Comparison of ENCODE assay signal across 8 cellular contexts in genomic region chr12:57088442-57089258, GRCh38. TPM values are rescaled to one million over a fixed set of nuclear protein-coding genes. Genes with fewer than 3 reads are reported as not detected.
DNase-seq lines count a peak whose midpoint lies in the region; FAIRE-seq and TF ChIP-seq lines count a peak whose summit lies in the region.

NAB2 (plus strand) TSS chr12:57089114; CDS start chr12:57089272, 158 bp downstream.

- H3K27ac ChIP-seq in H1 (ENCODE audit: low read depth, low read length) (peak within 1 kb of the TSS; percentile 84), mesendoderm (ENCODE audit: low read depth, low read length) (peak within 1 kb of the TSS; percentile 97)

- FAIRE-seq in H1 (lab: Jason Lieb, UNC), result no peak

- H3K23ac ChIP-seq in H1 (ENCODE audit: insufficient read length), result no peak within 1 kb of the TSS
- H3K23ac ChIP-seq in mesendoderm (ENCODE audit: low read length), result peak within 1 kb of the TSS; percentile 90

- POLR2A ChIA-PET in H1 (lab: Charles Lee; ENCODE audit: partially characterized antibody), result interaction anchor here (0.6 to 16.5 kb wide), 13 partner anchors 9 to 371 kb away, joined by 3 to 352 read pairs (median 8); partner anchors contain the start of genes GLI1, LRP1, NEMP1 and SHMT2

- H3K56ac ChIP-seq in H1 (replicated peaks; ENCODE audit: insufficient read length, low read depth, low read length) (peak within 1 kb of the TSS; percentile 94), mesendoderm (ENCODE audit: low read length) (peak within 1 kb of the TSS; percentile 98)

- no peaks in the 10 kb centered on the region for H3K9me3 ChIP-seq in H1 (ENCODE audit: insufficient read depth in 2 of 2, low read depth in 1 of 2, low read length in 1 of 2)

- 0 out of 3 replicates have a peak, but pooled peaks of 1 of the 2 experiments have one; percentile 3 for TF ChIP-seq POLR2A in H1 (IDR thresholded peaks at IDR 0.05; ENCODE audit: control extremely low read depth in 1 of 2, low read depth in 2 of 2, low read length in 2 of 2)

- TF ChIP-seq RAD21 in H1 (IDR thresholded peaks at IDR 0.05 in 1 of 2, conservative IDR thresholded peaks at IDR 0.05 in 1 of 2; ENCODE audit: low read depth in 2 of 2, low read length in 2 of 2), result no peak

- H3K36me3 ChIP-seq in H1 (ENCODE audit: control insufficient read depth in 2 of 4, insufficient read depth in 4 of 4, low read length in 3 of 4) (peaks cover 8 to 16% (median 11%) of the 10 kb centered on the region in 4 experiments; a peak in 6 of 8 replicates), mesendoderm (ENCODE audit: control insufficient read depth, insufficient read depth, low read length) (peaks cover 6% of the 10 kb centered on the region)

- peak within 1 kb of the TSS; percentile 93 for H4K8ac ChIP-seq in H1 (ENCODE audit: extremely low read depth, insufficient read depth, low read length)
- no peak within 1 kb of the TSS for H4K8ac ChIP-seq in mesendoderm (ENCODE audit: low read depth, low read length)

- peak within 1 kb of the TSS; percentile 92 to 96 (median 93) for H3K4me3 ChIP-seq in H1 (ENCODE audit: extremely low read depth in 1 of 4, insufficient read depth in 2 of 4, low read depth in 3 of 4, low read length in 4 of 4)
- peak within 1 kb of the TSS; percentile 58 for H3K4me3 ChIP-seq in mesendoderm (ENCODE audit: low read length)

- H3K4me2 ChIP-seq in H1 (ENCODE audit: insufficient read depth in 1 of 2, low read depth in 2 of 2, low read length in 2 of 2) (peak within 1 kb of the TSS; percentile 81 to 91), mesendoderm (ENCODE audit: low read length) (peak within 1 kb of the TSS; percentile 96)

- H2BK5ac ChIP-seq in H1 (ENCODE audit: low read depth, low read length) (peak within 1 kb of the TSS; percentile 79), mesendoderm (ENCODE audit: low read length) (peak within 1 kb of the TSS; percentile 52)

- H3K79me1 ChIP-seq in H1 (ENCODE audit: low read depth, low read length) (peaks cover 4% of the 10 kb centered on the region; the same call in 1 of the 2 replicates), mesendoderm (ENCODE audit: low read length) (peaks cover 6% of the 10 kb centered on the region)

- peak within 1 kb of the TSS; percentile 98 for H3K4ac ChIP-seq in H1 (replicated peaks; ENCODE audit: insufficient read length, low read depth, low read length)
- H3K4ac ChIP-seq in mesendoderm (ENCODE audit: low read depth, low read length), result peak within 1 kb of the TSS; percentile 89

- H3K9ac ChIP-seq in H1 (replicated peaks in 1 of 4; ENCODE audit: extremely low read depth in 1 of 4, low read depth in 3 of 4, low read length in 3 of 4), result peak within 1 kb of the TSS; percentile 62 to 87 (median 74)
- peak within 1 kb of the TSS; percentile 94 for H3K9ac ChIP-seq in mesendoderm (ENCODE audit: low read length)

- H4K20me1 ChIP-seq in H1 (replicated peaks in 1 of 2; ENCODE audit: control insufficient read depth in 1 of 2, insufficient read depth in 2 of 2, low read length in 2 of 2), result peaks cover 2 to 11% of the 10 kb centered on the region in 2 experiments

- H2BK15ac ChIP-seq in H1 (ENCODE audit: low read length) (0 out of 2 replicates have a peak within 1 kb of the TSS, but pooled peaks have one; percentile 88), mesendoderm (replicated peaks; ENCODE audit: low read depth) (no peak within 1 kb of the TSS)

- peak within 1 kb of the TSS; percentile 90; the same call in 1 of the 2 replicates for H2BK20ac ChIP-seq in H1 (ENCODE audit: low read length)

- peaks cover 25% of the 10 kb centered on the region for H3K23me2 ChIP-seq in H1 (ENCODE audit: low read depth, low read length)

- peak; percentile 55 for DNase-seq in COLO668 (lab: John Stamatoyannopoulos, UW; ENCODE audit: unreplicated experiment)
- peak; percentile 95 for DNase-seq in GM20000 (ENCODE audit: low spot score)
- peak; percentile 94 for DNase-seq in HT-29 (ENCODE audit: low spot score)
- DNase-seq in NOMO-1 treated with dmso at 0.1 percent for 144 hours (lab: John Stamatoyannopoulos, UW; ENCODE audit: unreplicated experiment), result peak; percentile 93
- DNase-seq in activated CD8-positive, alpha-beta memory T cell treated with anti-CD3 and anti-CD28 coated beads for 4 hours (ENCODE audit: low read depth in 2 of 2), result peak; percentile 82 to 85
- DNase-seq in H1 (ENCODE audit: low read depth in 1 of 2, low spot score in 2 of 2), result peak in 1 of 2 experiments; percentile 87
- DNase-seq in mesendoderm, result peak; percentile 94
- DNase-seq in stimulated activated CD8-positive, alpha-beta memory T cell treated with anti-CD3 and anti-CD28 coated beads, Interleukin-12 subunit alpha, Interleukin-12 subunit beta, amount 100 ng/mL, for 24 hours (ENCODE audit: extremely low read depth), result peak; percentile 79

- H3K18ac ChIP-seq in H1 (ENCODE audit: extremely low read depth, low read length), result peak within 1 kb of the TSS; percentile 97
- H3K18ac ChIP-seq in mesendoderm (ENCODE audit: low read length), result peak within 1 kb of the TSS; percentile 80

- no peak for TF ChIP-seq EP300 in H1 (IDR thresholded peaks at IDR 0.05; ENCODE audit: borderline replicate concordance in 1 of 2, low read depth in 2 of 2, low read length in 2 of 2)

- H3K4me1 ChIP-seq in H1 (replicated peaks in 1 of 4; ENCODE audit: control insufficient read depth in 3 of 4, insufficient read depth in 4 of 4, low read length in 3 of 4), result peaks cover 0 to 24% (median 14%) of the 10 kb centered on the region in 4 experiments; a peak in 6 of 7 replicates
- peaks cover 7% of the 10 kb centered on the region for H3K4me1 ChIP-seq in mesendoderm (ENCODE audit: control insufficient read depth, low read depth, low read length)

- H3K79me2 ChIP-seq in H1 (ENCODE audit: control insufficient read depth in 1 of 2, insufficient read depth in 2 of 2, low read length in 2 of 2), result peaks cover 0 to 18% of the 10 kb centered on the region in 2 experiments; a peak in 1 of 4 replicates
- peaks cover 8% of the 10 kb centered on the region for H3K79me2 ChIP-seq in mesendoderm (ENCODE audit: control insufficient read depth, insufficient read depth, low read length)

- peak within 1 kb of the TSS; percentile 94 for H2BK12ac ChIP-seq in H1 (ENCODE audit: low read depth, low read length)

- H2AFZ ChIP-seq in H1 (ENCODE audit: low read length), result no peak within 1 kb of the TSS

- H3K27me3 ChIP-seq in H1 (replicated peaks in 1 of 4; ENCODE audit: control insufficient read depth in 3 of 4, extremely low read depth in 1 of 4, insufficient read depth in 3 of 4, low read length in 3 of 4) (no peaks in the 10 kb centered on the region), mesendoderm (ENCODE audit: insufficient read depth, low read length, poor library complexity) (no peaks in the 10 kb centered on the region)

- WGBS in H1 (ENCODE audit: extremely low coverage in 1 of 2, insufficient coverage in 1 of 2, insufficient read length in 1 of 2, insufficient replicate concordance in 2 of 2, low coverage in 1 of 2, low lambda C conversion rate in 2 of 2, missing lambda C conversion rate in 1 of 2), 2 experiments, result 2% methylated on average over 28 of the region's 85 CpGs; no CpG with 5 or more reads in 1 of the 2 experiments
- WGBS in mesendoderm (ENCODE audit: extremely low coverage, insufficient coverage, low lambda C conversion rate), result no CpG with 5 or more reads among the region's 85 CpGs

- H2BK120ac ChIP-seq in H1 (replicated peaks; ENCODE audit: low read depth, low read length) (peak within 1 kb of the TSS; percentile 94), mesendoderm (ENCODE audit: low read depth, low read length) (no peak within 1 kb of the TSS)

- H2AK5ac ChIP-seq in H1 (ENCODE audit: low read depth, low read length) (peak within 1 kb of the TSS; percentile 30; the same call in 1 of the 2 replicates), mesendoderm (ENCODE audit: low read length) (peak within 1 kb of the TSS; percentile 54)

- H3K14ac ChIP-seq in H1 (ENCODE audit: insufficient read length), result no peak within 1 kb of the TSS

- TF ChIP-seq CTCF in GM20000 (IDR thresholded peaks at IDR 0.05; ENCODE audit: extremely low read depth, missing control alignments), result no peak
- no peak for TF ChIP-seq CTCF in H1 (IDR thresholded peaks at IDR 0.05; ENCODE audit: control extremely low read depth in 1 of 3, insufficient read depth in 1 of 3, low read depth in 1 of 3, low read length in 3 of 3)

- H4K91ac ChIP-seq in H1 (replicated peaks; ENCODE audit: insufficient read length, low read length), result peak within 1 kb of the TSS; percentile 98

- H4K5ac ChIP-seq in H1 (ENCODE audit: insufficient read length, low read depth, low read length), result peak within 1 kb of the TSS; percentile 95
- no peak within 1 kb of the TSS for H4K5ac ChIP-seq in mesendoderm (ENCODE audit: low read length)

- CTCF ChIA-PET in H1 (lab: Charles Lee; ENCODE audit: partially characterized antibody), result interaction anchor here (1.6 to 14.0 kb wide), 4 partner anchors 9 to 84 kb away, joined by 3 to 325 read pairs (median 132); partner anchors contain the start of genes NEMP1 and STAT6

TF ChIP-seq in H1, 55 proteins besides CTCF, POLR2A, EP300 and RAD21 (continues in another document):
- TF ChIP-seq YY1 (IDR thresholded peaks at IDR 0.05; ENCODE audit: low read depth, low read length) (no peak), SRF (IDR thresholded peaks at IDR 0.05; ENCODE audit: low read depth, low read length) (no peak), MAFK (IDR thresholded peaks at IDR 0.05; ENCODE audit: low read depth, low read length) (no peak), TAF7 (optimal IDR thresholded peaks at IDR 0.05; ENCODE audit: borderline replicate concordance, low read depth, low read length) (no peak), HDAC2 (IDR thresholded peaks at IDR 0.05; ENCODE audit: borderline replicate concordance in 1 of 2, low read depth in 2 of 2, low read length in 2 of 2) (peak in 1 of 2 experiments; percentile 30; a peak in 1 of 4 replicates), TEAD4 (IDR thresholded peaks at IDR 0.05; ENCODE audit: low read depth, low read length) (no peak), EGR1 (IDR thresholded peaks at IDR 0.05; ENCODE audit: borderline replicate concordance, low read depth, low read length) (peak; percentile 86), TAF1 (IDR thresholded peaks at IDR 0.05; ENCODE audit: low read depth, low read length) (peak; percentile 40; the same call in 1 of the 2 replicates), CHD1 (IDR thresholded peaks at IDR 0.05; ENCODE audit: low read depth, low read length) (no peak)

RNA-seq across cellular contexts. Expression of gene NAB2, which starts in this region (rescaled TPM):
- total RNA-seq in HT-29 (2014; rRNA removed; shearing (Covaris generic)), result 17.8 and 19.3 TPM in 2 replicates
- total RNA-seq in H1 (2021; fragmentation: NEBNext Ultra II Directional; extraction: Animal tissue kit (Norgen Biotek cat#: 25700)), result 20.6 and 20.9 TPM in 2 replicates
- 23.5 and 30.8 TPM in 2 replicates for polyA plus RNA-seq in H1 (2011; rRNA removed)
- polyA plus RNA-seq in H1 (2011; cell fraction: cytosol; rRNA removed), result 23.9 TPM
- 31.8 TPM for polyA plus RNA-seq in H1 (2011; cell fraction: nucleus; rRNA removed)
- polyA plus RNA-seq in H1 (2012, experiment 1 of 2), result 18.8 to 24.4 TPM (median 22.7 TPM) in 4 replicates
- polyA plus RNA-seq in H1 (2012, experiment 2 of 2), result 22.8 TPM
- 12.4 TPM for polyA plus RNA-seq in H1 (2013, experiment 1 of 2)
- polyA plus RNA-seq in H1 (2013, experiment 2 of 2), result 11.5 TPM
- polyA minus RNA-seq in H1 (2011; rRNA and poly(A)+ RNA removed), result 12.2 and 22.2 TPM in 2 replicates
- 17.3 TPM for polyA minus RNA-seq in H1 (2011; cell fraction: cytosol; rRNA and poly(A)+ RNA removed)
- polyA minus RNA-seq in H1 (2011; cell fraction: nucleus; rRNA and poly(A)+ RNA removed), result 13.8 TPM
- 10.0 TPM for polyA plus RNA-seq in mesendoderm (2013, experiment 1 of 2)
- 9.5 TPM for polyA plus RNA-seq in mesendoderm (2013, experiment 2 of 2)
